Comparison of ENCODE assay signal across 2 cellular contexts in genomic region chrX:133497356-133497755, GRCh38.
TF ChIP-seq lines count a peak whose summit lies in the region.

No MANE protein-coding gene starts in this region.

TF ChIP-seq in GM23338, 12 proteins besides CTCF, POLR2A, EP300 and RAD21 (continued from another document):
- TF ChIP-seq EZH2phosphoT487 (IDR thresholded peaks at IDR 0.05; ENCODE audit: unreplicated experiment) (no peak), CREB1 (CRISPR knock-in tag; IDR thresholded peaks at IDR 0.05; ENCODE audit: low read depth) (no peak), ZNF114 (CRISPR knock-in tag; IDR thresholded peaks at IDR 0.05) (no peak), POLR2AphosphoS5 (IDR thresholded peaks at IDR 0.05; ENCODE audit: low read depth) (no peak), ETS1 (IDR thresholded peaks at IDR 0.05) (no peak), JUNB (IDR thresholded peaks at IDR 0.05; ENCODE audit: unreplicated experiment) (no peak), NANOG (IDR thresholded peaks at IDR 0.05; ENCODE audit: borderline replicate concordance) (no peak), ZNF331 (CRISPR knock-in tag; IDR thresholded peaks at IDR 0.05; ENCODE audit: low read depth) (no peak)

TF ChIP-seq in WTC11, 78 proteins besides CTCF, POLR2A, EP300 and RAD21 (continued from another document):
- TF ChIP-seq AFF4 (CRISPR knock-in tag; IDR thresholded peaks at IDR 0.05; ENCODE audit: borderline replicate concordance): no peak
- no peak for TF ChIP-seq JAZF1 (CRISPR knock-in tag; IDR thresholded peaks at IDR 0.05)
- TF ChIP-seq EMX1 (CRISPR knock-in tag; IDR thresholded peaks at IDR 0.05): no peak
- no peak for TF ChIP-seq ARID4B (CRISPR knock-in tag; IDR thresholded peaks at IDR 0.05; ENCODE audit: borderline replicate concordance)
TF ChIP-seq in WTC11: peak in this region for 0.
